In genomic region chr10:106705576-106706526, GRCh38 we compare ENCODE assay signal across 9 cellular contexts.
A peak's percentile ranks its signal among the peaks of the same experiment; 100 is the strongest.
DNase-seq lines count a peak whose midpoint lies in the region; ATAC-seq and TF ChIP-seq lines count a peak whose summit lies in the region.
"Had no signal": no experiment of that assay in that cellular context is flagged by ENCODE, and none has a peak within 500 bp of the region (broad histone marks: within the 10 kb centered on the region; RNA-seq: fewer than 3 reads in every experiment).

No MANE protein-coding gene starts in this region.

- H3K27ac Mint-ChIP-seq in activated T-helper 1 cell treated with anti-CD3 and anti-CD28 coated beads, Interleukin-12 subunit alpha, Interleukin-12 subunit beta, Interleukin-2, Interleukin-4 antibody, amounts not matched to agents 30 ng/mL and 10 ng/mL and 1 ng/mL, durations not matched to agents 14 hours and 24 hours and 36 hours: no peak overlapping the region

- intact Hi-C loops in activated T-helper 1 cell treated with anti-CD3 and anti-CD28 coated beads, Interleukin-12 subunit alpha, Interleukin-12 subunit beta, Interleukin-2, Interleukin-4 antibody, amounts not matched to agents 30 ng/mL and 10 ng/mL and 1 ng/mL, durations not matched to agents 14 hours and 24 hours and 36 hours (cut with micrococcal nuclease): no loop called here
- intact Hi-C loops in heart right ventricle (cut with DNase I): loop anchor here in 6 of 10 donors (10.0 kb wide), 3 partner anchors 439 to 1839 kb away; no protein-coding TSS in a partner anchor

- WGBS in heart right ventricle, 2 donors: 15 to 21% methylated on average over 9 of the region's 9 CpGs

- no peaks in the 10 kb centered on the region for H3K4me1 ChIP-seq in heart right ventricle

- CTCF ChIA-PET in AG04450 (lab: Charles Lee): interaction anchor here (0.6 to 1.4 kb wide), 9 partner anchors 9 to 1089 kb away, joined by 3 to 5 read pairs (median 3); no protein-coding TSS in a partner anchor

- H3K27me3 ChIP-seq in AG04450 (ENCODE audit: control insufficient read depth, insufficient read depth, low read length) (no peaks in the 10 kb centered on the region), heart right ventricle (peaks cover 0 to 13% (median 0%) of the 10 kb centered on the region in 7 donors)

- H3K9me3 ChIP-seq in AG04450 (ENCODE audit: control insufficient read depth, insufficient read depth, low read length) (no peaks in the 10 kb centered on the region; the same call in 1 of the 2 replicates), heart right ventricle (no peaks in the 10 kb centered on the region)

- H3K9me3 Mint-ChIP-seq in activated T-helper 1 cell treated with anti-CD3 and anti-CD28 coated beads, Interleukin-12 subunit alpha, Interleukin-12 subunit beta, Interleukin-2, Interleukin-4 antibody, amounts not matched to agents 30 ng/mL and 10 ng/mL and 1 ng/mL, durations not matched to agents 14 hours and 24 hours and 36 hours: no peaks in the 10 kb centered on the region

- H3K27me3 Mint-ChIP-seq in activated T-helper 1 cell treated with anti-CD3 and anti-CD28 coated beads, Interleukin-12 subunit alpha, Interleukin-12 subunit beta, Interleukin-2, Interleukin-4 antibody, amounts not matched to agents 30 ng/mL and 10 ng/mL and 1 ng/mL, durations not matched to agents 14 hours and 24 hours and 36 hours (ENCODE audit: insufficient read depth): no peaks in the 10 kb centered on the region

- POLR2A ChIA-PET in AG04450 (lab: Yijun Ruan, JAX): no interaction called here

- no peaks in the 10 kb centered on the region for H3K36me3 ChIP-seq in heart right ventricle

- DNase-seq in AG04450 (ENCODE audit: low read depth, low spot score): peak; percentile 2
- DNase-seq in GM10266 (ENCODE audit: extremely low spot score): peak; percentile 24
- peak; percentile 31 for DNase-seq in NCI-H1092 treated with DMSO at 0.1 percent for 48 hours (lab: John Stamatoyannopoulos, UW)
- peak; percentile 4 for DNase-seq in activated T-helper 1 cell treated with anti-CD3 and anti-CD28 coated beads, Interleukin-12 subunit alpha, Interleukin-12 subunit beta, Interleukin-2, Interleukin-4 antibody, amounts not matched to agents 30 ng/mL and 10 ng/mL and 1 ng/mL, durations not matched to agents 14 hours and 24 hours and 36 hours (ENCODE audit: low spot score)
- DNase-seq in heart right ventricle: peak; percentile 20 to 56
- peak; percentile 82 for DNase-seq in retina
- DNase-seq in 8988T: no peak

- H3K4me1 Mint-ChIP-seq in activated T-helper 1 cell treated with anti-CD3 and anti-CD28 coated beads, Interleukin-12 subunit alpha, Interleukin-12 subunit beta, Interleukin-2, Interleukin-4 antibody, amounts not matched to agents 30 ng/mL and 10 ng/mL and 1 ng/mL, durations not matched to agents 14 hours and 24 hours and 36 hours (ENCODE audit: low read depth): no peaks in the 10 kb centered on the region

- H3K27ac ChIP-seq in AG04450 (ENCODE audit: low read depth, low read length): no peak overlapping the region
- no peak overlapping the region for H3K27ac ChIP-seq in heart right ventricle
- H3K27ac ChIP-seq: skin epidermis had no signal

- no peaks in the 10 kb centered on the region for H3K36me3 Mint-ChIP-seq in activated T-helper 1 cell treated with anti-CD3 and anti-CD28 coated beads, Interleukin-12 subunit alpha, Interleukin-12 subunit beta, Interleukin-2, Interleukin-4 antibody, amounts not matched to agents 30 ng/mL and 10 ng/mL and 1 ng/mL, durations not matched to agents 14 hours and 24 hours and 36 hours (ENCODE audit: low read depth)

- no peak overlapping the region for H3K4me3 Mint-ChIP-seq in activated T-helper 1 cell treated with anti-CD3 and anti-CD28 coated beads, Interleukin-12 subunit alpha, Interleukin-12 subunit beta, Interleukin-2, Interleukin-4 antibody, amounts not matched to agents 30 ng/mL and 10 ng/mL and 1 ng/mL, durations not matched to agents 14 hours and 24 hours and 36 hours

- ATAC-seq in HG02610 (IDR thresholded peaks at IDR 0.05; ENCODE audit: unreplicated experiment) (peak; percentile 67), heart right ventricle (peak in 6 of 8 donors; percentile 42 to 79 (median 71))

- H3K4me3 ChIP-seq in AG04450 (ENCODE audit: low read depth, low read length) (no peak overlapping the region), heart right ventricle (peak overlapping the region in 2 of 10 donors; percentile 10 to 14)
- H3K4me3 ChIP-seq: skin epidermis had no signal

- TF ChIP-seq CTCF in AG04450 (IDR thresholded peaks at IDR 0.05; ENCODE audit: low read depth, low read length): peak; percentile 65
- TF ChIP-seq CTCF in GM10266 (IDR thresholded peaks at IDR 0.05; ENCODE audit: control insufficient read depth, insufficient read depth, low read depth, missing control alignments): peak; percentile 85
- peak; percentile 54 to 79 (median 75) for TF ChIP-seq CTCF in heart right ventricle (IDR thresholded peaks at IDR 0.05)
